In genomic region chr11:71336996-71337772, GRCh38 we compare ENCODE assay signal across 17 cellular contexts.
A peak's percentile ranks its signal among the peaks of the same experiment; 100 is the strongest.
DNase-seq lines count a peak whose midpoint lies in the region; ATAC-seq and TF ChIP-seq lines count a peak whose summit lies in the region.
"Had no signal": no experiment of that assay in that cellular context is flagged by ENCODE, and none has a peak within 500 bp of the region (broad histone marks: within the 10 kb centered on the region; RNA-seq: fewer than 3 reads in every experiment).

No MANE protein-coding gene starts in this region.

- no peak overlapping the region for H3K9ac ChIP-seq in IMR-90 (ENCODE audit: low read depth, low read length)

- ATAC-seq in IMR-90 (ENCODE audit: low read depth): no peak
- ATAC-seq in activated CD8-positive, alpha-beta memory T cell treated with anti-CD3 and anti-CD28 coated beads, Interleukin-2, amount 10 ng/mL, durations not matched to agents 7 days and 5 days: no peak
- ATAC-seq: HepG2 had no signal

- no peak overlapping the region for H2BK15ac ChIP-seq in IMR-90 (ENCODE audit: low read depth, low read length)

- WGBS in IMR-90 (ENCODE audit: extremely low coverage in 2 of 2, insufficient read length in 1 of 2), 2 experiments: no CpG with 5 or more reads among the region's 12 CpGs

- H3K27ac ChIP-seq in C4-2B (peak overlapping the region; percentile 46), IMR-90 (ENCODE audit: insufficient read depth, low read length) (no peak overlapping the region)

- H3K27me3 Mint-ChIP-seq in osteocyte (ENCODE audit: unreplicated experiment): peaks cover 46% of the 10 kb centered on the region
- no peaks in the 10 kb centered on the region for H3K27me3 Mint-ChIP-seq in activated CD8-positive, alpha-beta memory T cell treated with anti-CD3 and anti-CD28 coated beads, Interleukin-2, amount 10 ng/mL, durations not matched to agents 7 days and 5 days

- H3K4me2 ChIP-seq in IMR-90 (ENCODE audit: low read depth, low read length): no peak overlapping the region

- H3K4me3 Mint-ChIP-seq in osteocyte (ENCODE audit: unreplicated experiment): no peak overlapping the region
- H3K4me3 Mint-ChIP-seq in activated CD8-positive, alpha-beta memory T cell treated with anti-CD3 and anti-CD28 coated beads, Interleukin-2, amount 10 ng/mL, durations not matched to agents 7 days and 5 days: no peak overlapping the region
- H3K4me3 Mint-ChIP-seq: HFFc6 had no signal

- H3K36me3 ChIP-seq in IMR-90 (ENCODE audit: control insufficient read depth, insufficient read depth, low read length): no peaks in the 10 kb centered on the region

- H3K23ac ChIP-seq in IMR-90 (ENCODE audit: low read depth, low read length): no peak overlapping the region

- peaks cover 23% of the 10 kb centered on the region for H3K4me1 ChIP-seq in IMR-90 (ENCODE audit: control insufficient read depth, insufficient read depth, low read length)

- no peaks in the 10 kb centered on the region for H3K36me3 Mint-ChIP-seq in osteocyte (ENCODE audit: unreplicated experiment)
- H3K36me3 Mint-ChIP-seq in activated CD8-positive, alpha-beta memory T cell treated with anti-CD3 and anti-CD28 coated beads, Interleukin-2, amount 10 ng/mL, durations not matched to agents 7 days and 5 days: no peaks in the 10 kb centered on the region

- H3K4me3 ChIP-seq in IMR-90 (ENCODE audit: insufficient read depth, low read depth, low read length): no peak overlapping the region

- H3K56ac ChIP-seq in IMR-90 (ENCODE audit: extremely low read depth, insufficient read depth, low read length): no peak overlapping the region

- H3K27ac Mint-ChIP-seq in osteocyte (ENCODE audit: unreplicated experiment): no peak overlapping the region
- H3K27ac Mint-ChIP-seq in activated CD8-positive, alpha-beta memory T cell treated with anti-CD3 and anti-CD28 coated beads, Interleukin-2, amount 10 ng/mL, durations not matched to agents 7 days and 5 days: no peak overlapping the region
- H3K27ac Mint-ChIP-seq: HFFc6 had no signal

- POLR2A ChIA-PET in IMR-90 (lab: Charles Lee; ENCODE audit: unreplicated experiment): interaction anchor here (0.7 kb wide), 1 partner anchor 36 kb away, joined by 3 read pairs; no protein-coding TSS in a partner anchor

- H2AK5ac ChIP-seq in IMR-90 (ENCODE audit: low read depth, low read length): no peak overlapping the region; the same call in 1 of the 2 replicates

- no peaks in the 10 kb centered on the region for H3K79me1 ChIP-seq in IMR-90 (ENCODE audit: low read depth in 1 of 2, low read length in 2 of 2)

- TF ChIP-seq RAD21 in IMR-90 (IDR thresholded peaks at IDR 0.05; ENCODE audit: low read length): no peak

- DNase-seq in IMR-90 (no peak), islet precursor cell (peak; percentile 32), osteocyte (ENCODE audit: extremely low spot score, unreplicated experiment) (peak; percentile 64), NCI-H2227 treated with DMSO at 0.1 percent for 48 hours (lab: John Stamatoyannopoulos, UW) (no peak), kidney tubule cell (ENCODE audit: low spot score) (no peak), HT-29 (ENCODE audit: low spot score) (no peak)
- DNase-seq in activated CD8-positive, alpha-beta memory T cell treated with anti-CD3 and anti-CD28 coated beads, Interleukin-2, amount 10 ng/mL, durations not matched to agents 7 days and 5 days: no peak
- DNase-seq: C1 segment of cervical spinal cord, DND-41, HFFc6, KG1, NCI-H1105 treated with DMSO at 0.1 percent for 48 hours, NCI-H1694 treated with DMSO at 0.1 percent for 48 hours, RPMI8226, SIG-M5 had no signal

- H2BK20ac ChIP-seq in IMR-90 (ENCODE audit: low read depth, low read length): no peak overlapping the region; the same call in 1 of the 2 replicates

- H3K4ac ChIP-seq in IMR-90 (ENCODE audit: low read depth, low read length): no peak overlapping the region; the same call in 1 of the 2 replicates

- H3K9me3 Mint-ChIP-seq in osteocyte (ENCODE audit: unreplicated experiment): peaks cover 5% of the 10 kb centered on the region
- H3K9me3 Mint-ChIP-seq in activated CD8-positive, alpha-beta memory T cell treated with anti-CD3 and anti-CD28 coated beads, Interleukin-2, amount 10 ng/mL, durations not matched to agents 7 days and 5 days (ENCODE audit: low read depth): peaks cover 4% of the 10 kb centered on the region
- H3K9me3 Mint-ChIP-seq: HFFc6 had no signal

- dilution Hi-C loops in IMR-90 (cut with HindIII; ENCODE audit: low sequenced_read_pairs, unreplicated experiment): no loop called here

- no TSS peak for BruUV-seq in IMR-90 (replicated peaks; lab: Mats Ljungman, UMichigan)

- 0 out of 2 replicates have a peak overlapping the region, but pooled peaks have one; percentile 38 for H3K18ac ChIP-seq in IMR-90 (ENCODE audit: low read depth, low read length)

- H2AK9ac ChIP-seq in IMR-90 (replicated peaks; ENCODE audit: low read depth, low read length, poor library complexity): no peak overlapping the region

- H4K8ac ChIP-seq in IMR-90 (ENCODE audit: low read depth in 2 of 2, low read length in 2 of 2): no peak overlapping the region

- TF ChIP-seq CTCF in C4-2B (conservative IDR thresholded peaks at IDR 0.05): no peak
- TF ChIP-seq CTCF in IMR-90 (conservative IDR thresholded peaks at IDR 0.05; ENCODE audit: low read depth, low read length): no peak
- no peak for TF ChIP-seq CTCF in osteocyte (IDR thresholded peaks at IDR 0.05)

- no peaks in the 10 kb centered on the region for H3K4me1 Mint-ChIP-seq in osteocyte (ENCODE audit: unreplicated experiment)
- no peaks in the 10 kb centered on the region for H3K4me1 Mint-ChIP-seq in activated CD8-positive, alpha-beta memory T cell treated with anti-CD3 and anti-CD28 coated beads, Interleukin-2, amount 10 ng/mL, durations not matched to agents 7 days and 5 days

- no peak overlapping the region for H2BK5ac ChIP-seq in IMR-90 (ENCODE audit: low read depth, low read length, poor library complexity, severe bottlenecking)

- H2BK120ac ChIP-seq in IMR-90 (ENCODE audit: low read depth, low read length): peak overlapping the region; percentile 2; the same call in 1 of the 2 replicates

- H4K20me1 ChIP-seq in IMR-90 (ENCODE audit: insufficient read depth, low read length): peaks cover 4% of the 10 kb centered on the region; the same call in 1 of the 2 replicates

- in situ Hi-C loops in IMR-90 (cut with MboI; ENCODE audit: low sequenced_read_pairs): no loop called here

- no peak overlapping the region for H2AFZ ChIP-seq in IMR-90 (replicated peaks; ENCODE audit: low read length, poor library complexity)

- TF ChIP-seq POLR2A in IMR-90 (IDR thresholded peaks at IDR 0.05; ENCODE audit: low read depth, low read length): no peak

- H3K27me3 ChIP-seq in IMR-90 (ENCODE audit: control insufficient read depth, insufficient read depth, low read length): peaks cover 22% of the 10 kb centered on the region

- peaks cover 8% of the 10 kb centered on the region; the same call in 1 of the 2 replicates for H3K9me3 ChIP-seq in IMR-90 (ENCODE audit: control insufficient read depth, insufficient read depth, low read length)

- no peak overlapping the region for H3K14ac ChIP-seq in IMR-90 (replicated peaks; ENCODE audit: low read depth, low read length)

- H4K5ac ChIP-seq in IMR-90 (ENCODE audit: low read depth, low read length): no peak overlapping the region

- peaks cover 6% of the 10 kb centered on the region; the same call in 1 of the 2 replicates for H3K9me1 ChIP-seq in IMR-90 (ENCODE audit: insufficient read depth, low read length)

- no peak overlapping the region for H4K91ac ChIP-seq in IMR-90 (ENCODE audit: insufficient read depth, low read depth, low read length)

- CTCF ChIA-PET in IMR-90 (lab: Yijun Ruan, JAX): no interaction called here
- CTCF ChIA-PET in activated CD8-positive, alpha-beta memory T cell treated with anti-CD3 and anti-CD28 coated beads, Interleukin-2, amount 10 ng/mL, durations not matched to agents 7 days and 5 days (lab: Charles Lee): no interaction called here

- intact Hi-C loops in IMR-90 (cut with micrococcal nuclease): loop anchor here (5.0 kb wide), 2 partner anchors 50 to 85 kb away; partner anchors contain the start of gene SHANK2

TF ChIP-seq in IMR-90, 13 proteins besides CTCF, POLR2A, EP300 and RAD21:
- TF ChIP-seq FOS (IDR thresholded peaks at IDR 0.05; ENCODE audit: low read depth, low read length) (no peak), RCOR1 (IDR thresholded peaks at IDR 0.05; ENCODE audit: insufficient replicate concordance, low read length) (no peak), CHD1 (IDR thresholded peaks at IDR 0.05; ENCODE audit: low read depth, low read length) (no peak), MAFK (IDR thresholded peaks at IDR 0.05; ENCODE audit: low read depth, low read length) (no peak), MAZ (IDR thresholded peaks at IDR 0.05; ENCODE audit: borderline replicate concordance, low read depth, low read length) (no peak), BHLHE40 (IDR thresholded peaks at IDR 0.05; ENCODE audit: low read depth, low read length) (no peak), SMC3 (IDR thresholded peaks at IDR 0.05; ENCODE audit: low read depth, low read length) (no peak), RFX5 (IDR thresholded peaks at IDR 0.05; ENCODE audit: low read depth, low read length) (no peak), NFE2L2 (IDR thresholded peaks at IDR 0.05; ENCODE audit: low read depth, low read length) (no peak), ELK1 (IDR thresholded peaks at IDR 0.05; ENCODE audit: borderline replicate concordance, low read depth, low read length) (no peak), CEBPB (IDR thresholded peaks at IDR 0.05; ENCODE audit: low read depth, low read length) (no peak), MXI1 (IDR thresholded peaks at IDR 0.05; ENCODE audit: borderline replicate concordance, low read depth, low read length) (no peak), USF2 (IDR thresholded peaks at IDR 0.05; ENCODE audit: low read depth, low read length) (no peak)
TF ChIP-seq in IMR-90: peak in this region for 0.

Comparison
In these comparisons a context has a peak if more than half of its experiments do, and no peak if none do; other contexts are left out.
1. DNase-seq: peak in islet precursor cell (single experiment) and osteocyte (single experiment); none in IMR-90 (single experiment), activated CD8-positive, alpha-beta memory T cell treated with anti-CD3 and anti-CD28 coated beads, Interleukin-2, amount 10 ng/mL, durations not matched to agents 7 days and 5 days (single experiment), NCI-H2227 treated with DMSO at 0.1 percent for 48 hours (single experiment), kidney tubule cell (single experiment) and HT-29 (single experiment).